In genomic region chr9:123756484-123757106, GRCh38 we compare ENCODE assay signal across 11 cellular contexts.
"Had no signal": no experiment of that assay in that cellular context is flagged by ENCODE, and none has a peak within 500 bp of the region (broad histone marks: within the 10 kb centered on the region; RNA-seq: fewer than 3 reads in every experiment).

No MANE protein-coding gene starts in this region.

- ATAC-seq: activated naive CD8-positive, alpha-beta T cell treated with anti-CD3 and anti-CD28 coated beads, Interleukin-2, amount 50 U/mL, for 24 hours; psoas muscle; stimulated activated effector memory CD8-positive, alpha-beta T cell treated with anti-CD3 and anti-CD28 coated beads, Interleukin-12 subunit alpha, Interleukin-12 subunit beta, amount 100 ng/mL, for 72 hours had no signal

- H3K36me3 ChIP-seq: right lobe of liver had no signal

- H3K27me3 Mint-ChIP-seq: activated naive CD8-positive, alpha-beta T cell treated with anti-CD3 and anti-CD28 coated beads, Interleukin-2, amount 50 U/mL, for 24 hours had no signal

- H3K9me3 Mint-ChIP-seq: activated naive CD8-positive, alpha-beta T cell treated with anti-CD3 and anti-CD28 coated beads, Interleukin-2, amount 50 U/mL, for 24 hours; nephron; stimulated activated effector memory CD8-positive, alpha-beta T cell treated with anti-CD3 and anti-CD28 coated beads, Interleukin-12 subunit alpha, Interleukin-12 subunit beta, amount 100 ng/mL, for 72 hours had no signal

- H3K4me1 Mint-ChIP-seq: activated naive CD8-positive, alpha-beta T cell treated with anti-CD3 and anti-CD28 coated beads, Interleukin-2, amount 50 U/mL, for 24 hours; stimulated activated effector memory CD8-positive, alpha-beta T cell treated with anti-CD3 and anti-CD28 coated beads, Interleukin-12 subunit alpha, Interleukin-12 subunit beta, amount 100 ng/mL, for 72 hours had no signal

- H3K9me3 ChIP-seq: ascending aorta, heart left ventricle, psoas muscle, right lobe of liver, tibial nerve had no signal

- H3K4me3 Mint-ChIP-seq: activated naive CD8-positive, alpha-beta T cell treated with anti-CD3 and anti-CD28 coated beads, Interleukin-2, amount 50 U/mL, for 24 hours; nephron; stimulated activated effector memory CD8-positive, alpha-beta T cell treated with anti-CD3 and anti-CD28 coated beads, Interleukin-12 subunit alpha, Interleukin-12 subunit beta, amount 100 ng/mL, for 72 hours had no signal

- H3K4me1 ChIP-seq: ascending aorta had no signal

- H3K27ac Mint-ChIP-seq: activated naive CD8-positive, alpha-beta T cell treated with anti-CD3 and anti-CD28 coated beads, Interleukin-2, amount 50 U/mL, for 24 hours; stimulated activated effector memory CD8-positive, alpha-beta T cell treated with anti-CD3 and anti-CD28 coated beads, Interleukin-12 subunit alpha, Interleukin-12 subunit beta, amount 100 ng/mL, for 72 hours had no signal

- H3K4me3 ChIP-seq: ascending aorta, heart left ventricle, psoas muscle, tibial nerve had no signal

- DNase-seq: activated CD4-positive, alpha-beta T cell treated with anti-CD3 and anti-CD28 coated beads for 4 hours; activated naive CD4-positive, alpha-beta T cell treated with Interleukin-2 at 50 U/mL for 16 hours; activated naive CD8-positive, alpha-beta T cell treated with anti-CD3 and anti-CD28 coated beads, Interleukin-2, amount 50 U/mL, for 24 hours; heart left ventricle; psoas muscle; right lobe of liver; WERI-Rb-1 had no signal

- H3K27me3 ChIP-seq: ascending aorta, heart left ventricle, right lobe of liver, tibial nerve had no signal

- H3K27ac ChIP-seq: ascending aorta, heart left ventricle, psoas muscle, right lobe of liver, tibial nerve, WERI-Rb-1 had no signal
